Comparison of ENCODE assay signal across 16 cellular contexts in genomic region chr19:2232286-2233151, GRCh38. TPM values are rescaled to one million over a fixed set of nuclear protein-coding genes. Genes with fewer than 3 reads are reported as not detected.
DNase-seq lines count a peak whose midpoint lies in the region; ATAC-seq and TF ChIP-seq lines count a peak whose summit lies in the region.
"Had no signal": no experiment of that assay in that cellular context is flagged by ENCODE, and none has a peak within 500 bp of the region (broad histone marks: within the 10 kb centered on the region; RNA-seq: fewer than 3 reads in every experiment).

No MANE protein-coding gene starts in this region.

- no peak for DNase-seq in CD8-positive, alpha-beta T cell
- no peak for DNase-seq in T-helper 17 cell
- no peak for DNase-seq in endodermal cell
- DNase-seq in NCI-H69 (lab: John Stamatoyannopoulos, UW): no peak
- no peak for DNase-seq in mesothelial cell of epicardium (ENCODE audit: low spot score in 2 of 2, unreplicated experiment in 2 of 2)
- no peak for DNase-seq in NCI-H2029 (lab: John Stamatoyannopoulos, UW)
- DNase-seq: activated CD4-positive, alpha-beta T cell treated with anti-CD3 and anti-CD28 coated beads for 4 hours; activated effector memory CD4-positive, alpha-beta T cell treated with anti-CD3 and anti-CD28 coated beads, Interleukin-2, amount 50 U/mL, for 16 hours; NCI-H2171; Right ventricle myocardium superior had no signal

- peak overlapping the region; percentile 96 for H3K27ac ChIP-seq in 22Rv1
- no peak overlapping the region for H3K27ac ChIP-seq in CD8-positive, alpha-beta T cell (ENCODE audit: low read depth, low read length)
- peak overlapping the region; percentile 24 for H3K27ac ChIP-seq in endodermal cell (ENCODE audit: low read depth, low read length)

- H3K4me1 ChIP-seq in CD8-positive, alpha-beta T cell (ENCODE audit: insufficient read depth, low read length): peaks cover 19% of the 10 kb centered on the region
- no peaks in the 10 kb centered on the region for H3K4me1 ChIP-seq in endodermal cell (ENCODE audit: control insufficient read depth, insufficient read depth, low read length)

- peaks cover 22% of the 10 kb centered on the region for H3K4me1 Mint-ChIP-seq in CD8-positive, alpha-beta T cell (ENCODE audit: low read depth)
- H3K4me1 Mint-ChIP-seq in T-helper 17 cell (peaks cover 24% of the 10 kb centered on the region), endodermal cell (peaks cover 5% of the 10 kb centered on the region), mesothelial cell of epicardium (peaks cover 11% of the 10 kb centered on the region)

- 94 to 96% methylated on average over 23 to 28 of the region's 30 CpGs for WGBS in endodermal cell (ENCODE audit: insufficient coverage in 1 of 2, insufficient read length in 1 of 2), 2 experiments

- POLR2A ChIA-PET in CD8-positive, alpha-beta T cell (lab: Charles Lee): no interaction called here

- no peaks in the 10 kb centered on the region for H3K27me3 Mint-ChIP-seq in CD8-positive, alpha-beta T cell (ENCODE audit: low read depth)
- H3K27me3 Mint-ChIP-seq in T-helper 17 cell (no peaks in the 10 kb centered on the region), endodermal cell (ENCODE audit: insufficient read depth) (no peaks in the 10 kb centered on the region), mesothelial cell of epicardium (ENCODE audit: low read depth) (no peaks in the 10 kb centered on the region)

- no peak overlapping the region for H3K4me3 Mint-ChIP-seq in CD8-positive, alpha-beta T cell
- H3K4me3 Mint-ChIP-seq in T-helper 17 cell (no peak overlapping the region), endodermal cell (no peak overlapping the region), mesothelial cell of epicardium (no peak overlapping the region)
- H3K4me3 Mint-ChIP-seq: T-helper 2 cell treated with Interferon-gamma antibody and Interleukin-4, amounts not matched to agents 5 μg/mL and 100 μg/mL, for 36 hours had no signal

- peak overlapping the region; percentile 18 for H3K27ac Mint-ChIP-seq in CD8-positive, alpha-beta T cell
- H3K27ac Mint-ChIP-seq in T-helper 17 cell (peak overlapping the region; percentile 83), endodermal cell (peak overlapping the region; percentile 52), mesothelial cell of epicardium (no peak overlapping the region)

- peaks cover 47% of the 10 kb centered on the region for H3K36me3 Mint-ChIP-seq in CD8-positive, alpha-beta T cell
- H3K36me3 Mint-ChIP-seq in T-helper 17 cell (ENCODE audit: low read depth) (no peaks in the 10 kb centered on the region), endodermal cell (ENCODE audit: low read depth) (peaks cover 31% of the 10 kb centered on the region), mesothelial cell of epicardium (peaks cover 10% of the 10 kb centered on the region)

- TF ChIP-seq CTCF in 22Rv1 (IDR thresholded peaks at IDR 0.05) (no peak), endodermal cell (conservative IDR thresholded peaks at IDR 0.05) (no peak), mesothelial cell of epicardium (IDR thresholded peaks at IDR 0.05; ENCODE audit: unreplicated experiment) (no peak)
- TF ChIP-seq CTCF in CD8-positive, alpha-beta T cell (IDR thresholded peaks at IDR 0.05): no peak

- no peak for ATAC-seq in CD8-positive, alpha-beta T cell
- ATAC-seq in T-helper 17 cell (no peak), GM21737 (IDR thresholded peaks at IDR 0.05; ENCODE audit: unreplicated experiment) (no peak)

- no peaks in the 10 kb centered on the region for H3K9me3 ChIP-seq in CD8-positive, alpha-beta T cell (ENCODE audit: low read length)
- no peaks in the 10 kb centered on the region for H3K9me3 ChIP-seq in T-helper 17 cell (ENCODE audit: control insufficient read depth, low read length, poor library complexity, severe bottlenecking)
- H3K9me3 ChIP-seq in endodermal cell (ENCODE audit: control insufficient read depth, low read length): no peaks in the 10 kb centered on the region
- H3K9me3 ChIP-seq: right atrium auricular region had no signal

- intact Hi-C loops in CD8-positive, alpha-beta T cell (cut with DNase I, micrococcal nuclease): loop anchor here in 1 of 2 experiments (10.0 kb wide), 1 partner anchor 328 kb away; the partner anchor contains the start of genes ADAT3 and SCAMP4

- H3K9ac ChIP-seq in endodermal cell (ENCODE audit: extremely low read depth, low read length, poor library complexity, severe bottlenecking): no peak overlapping the region

- no peak overlapping the region for H3K4me3 ChIP-seq in CD8-positive, alpha-beta T cell (ENCODE audit: low read depth, low read length)
- no peak overlapping the region for H3K4me3 ChIP-seq in endodermal cell (ENCODE audit: low read length)
- H3K4me3 ChIP-seq: right atrium auricular region had no signal

- H3K27me3 ChIP-seq in CD8-positive, alpha-beta T cell (ENCODE audit: insufficient read depth, low read length): no peaks in the 10 kb centered on the region
- no peaks in the 10 kb centered on the region for H3K27me3 ChIP-seq in endodermal cell (ENCODE audit: control insufficient read depth, insufficient read depth, low read length, poor library complexity, severe bottlenecking)
- H3K27me3 ChIP-seq: right atrium auricular region had no signal

- CTCF ChIA-PET in CD8-positive, alpha-beta T cell (lab: Charles Lee): interaction anchor here (2.5 kb wide), 1 partner anchor 41 kb away, joined by 10 read pairs; no protein-coding TSS in a partner anchor

- no peaks in the 10 kb centered on the region for H3K36me3 ChIP-seq in CD8-positive, alpha-beta T cell (ENCODE audit: insufficient read depth, low read length)
- H3K36me3 ChIP-seq in endodermal cell (ENCODE audit: control insufficient read depth, insufficient read depth, low read length): peaks cover 33% of the 10 kb centered on the region

- no peaks in the 10 kb centered on the region for H3K9me3 Mint-ChIP-seq in CD8-positive, alpha-beta T cell
- no peaks in the 10 kb centered on the region for H3K9me3 Mint-ChIP-seq in endodermal cell
- H3K9me3 Mint-ChIP-seq in mesothelial cell of epicardium: no peaks in the 10 kb centered on the region
- H3K9me3 Mint-ChIP-seq: T-helper 2 cell treated with Interferon-gamma antibody and Interleukin-4, amounts not matched to agents 5 μg/mL and 100 μg/mL, for 36 hours had no signal

RNA-seq across cellular contexts. Expression of gene PLEKHJ1, which starts 3.6 kb away (rescaled TPM):
- total RNA-seq in CD8-positive, alpha-beta T cell: 10 to 100 TPM; 25.9 to 26.1 TPM
- total RNA-seq in T-helper 17 cell (10 to 100 TPM; 38.6 to 40.2 TPM), endodermal cell (100 to 1,000 TPM; 146 to 192 TPM), mesothelial cell of epicardium (73.4 to 75.6 TPM (median 73.8 TPM) in 3 replicates)
- 103 TPM for polyA plus RNA-seq in endodermal cell (2013, experiment 1 of 2)
- polyA plus RNA-seq in endodermal cell (2013, experiment 2 of 2): 96.8 TPM

RNA-seq across cellular contexts. Expression of gene SF3A2, which starts 4.1 kb away (rescaled TPM):
- total RNA-seq in CD8-positive, alpha-beta T cell: 100 to 1,000 TPM; 164 to 167 TPM
- 100 to 1,000 TPM; 119 to 135 TPM for total RNA-seq in T-helper 17 cell
- 100 to 1,000 TPM; 126 to 132 TPM for total RNA-seq in endodermal cell
- polyA plus RNA-seq in endodermal cell (2013, experiment 1 of 2): 147 TPM
- polyA plus RNA-seq in endodermal cell (2013, experiment 2 of 2): 122 TPM
- 142 to 156 TPM (median 146 TPM) in 3 replicates for total RNA-seq in mesothelial cell of epicardium

RNA-seq across cellular contexts. Expression of gene AMH, which starts 16.6 kb away (rescaled TPM):
- 1 to 10 TPM; 2.2 to 4.4 TPM for total RNA-seq in CD8-positive, alpha-beta T cell
- total RNA-seq in T-helper 17 cell: 1 to 10 TPM in 1 of 2 donors, under 1 TPM in 1; 0.50 to 2.7 TPM
- total RNA-seq in endodermal cell: 10 to 100 TPM; 20.5 to 35.1 TPM
- 4.8 TPM for polyA plus RNA-seq in endodermal cell (2013, experiment 1 of 2)
- 5.6 TPM for polyA plus RNA-seq in endodermal cell (2013, experiment 2 of 2)
- 42.4 to 50.1 TPM (median 44.5 TPM) in 3 replicates for total RNA-seq in mesothelial cell of epicardium

RNA-seq across cellular contexts. Expression of gene JSRP1, which starts 23.7 kb away (rescaled TPM):
- total RNA-seq in CD8-positive, alpha-beta T cell: under 1 TPM in 1 of 2 experiments, not detected in 1; 0.92 TPM
- total RNA-seq in T-helper 17 cell (1 to 10 TPM in 1 of 2 donors, under 1 TPM in 1; 0.55 to 1.0 TPM), endodermal cell (under 1 TPM; 0.66 to 0.89 TPM), mesothelial cell of epicardium (0.80 TPM in 1 of 3 replicates, not detected in the others)
- polyA plus RNA-seq in endodermal cell (2013, experiment 1 of 2): not detected
- not detected for polyA plus RNA-seq in endodermal cell (2013, experiment 2 of 2)
- total RNA-seq: lung microvascular endothelial cell had no signal

RNA-seq across cellular contexts. Expression of gene PEAK3, which starts 49.5 kb away (rescaled TPM):
- not detected for total RNA-seq in CD8-positive, alpha-beta T cell
- total RNA-seq in T-helper 17 cell: not detected
- not detected for total RNA-seq in endodermal cell
- polyA plus RNA-seq in endodermal cell (2013, experiment 1 of 2): not detected
- 0.08 TPM for polyA plus RNA-seq in endodermal cell (2013, experiment 2 of 2)
- total RNA-seq in mesothelial cell of epicardium: 0.11 TPM in 1 of 3 replicates, not detected in the others
- polyA plus RNA-seq: neural cell had no signal
